Comparison of ENCODE assay signal across 31 cellular contexts in the genomic region with DNA sequence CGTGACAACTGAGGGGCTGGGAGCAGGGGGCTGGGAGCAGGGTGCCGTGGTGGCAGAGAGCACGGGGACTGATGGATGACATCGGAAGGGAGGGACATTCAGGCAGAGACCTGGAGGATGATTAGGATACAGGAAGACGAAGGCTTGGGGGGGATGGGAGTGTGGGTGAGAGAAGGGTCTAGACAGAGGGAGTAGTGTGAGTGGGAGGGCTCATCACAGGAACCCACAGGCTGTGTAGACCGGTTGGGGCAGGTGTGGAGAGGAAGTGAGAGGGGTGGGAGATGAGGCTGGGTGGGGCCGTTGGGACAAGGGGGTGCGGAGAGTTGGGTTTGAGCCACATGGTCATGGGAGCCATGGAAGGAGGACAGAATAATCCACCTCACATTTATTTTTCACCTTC.
"Had no signal": no experiment of that assay in that cellular context is flagged by ENCODE, and none has a peak within 500 bp of the region (broad histone marks: within the 10 kb centered on the region; RNA-seq: fewer than 3 reads in every experiment).

No MANE protein-coding gene starts in this region.

- DNase-seq: activated CD4-positive, alpha-beta memory T cell treated with anti-CD3 and anti-CD28 coated beads for 36 hours; activated CD4-positive, alpha-beta T cell treated with anti-CD3 and anti-CD28 coated beads, Interleukin-2, amount 10 ng/mL, durations not matched to agents 24 days and 14 days; activated CD4-positive, CD25-positive, alpha-beta regulatory T cell treated with anti-CD3 and anti-CD28 coated beads, Interleukin-2, amount 50 U/mL, for 72 hours; activated CD8-positive, alpha-beta memory T cell treated with anti-CD3 and anti-CD28 coated beads, Interleukin-2, amount 50 U/mL, for 4 hours; activated effector memory CD4-positive, alpha-beta T cell treated with anti-CD3 and anti-CD28 coated beads, Interleukin-2, amount 50 U/mL, for 16 hours; activated naive CD4-positive, alpha-beta T cell treated with anti-CD3 and anti-CD28 coated beads for 36 hours; activated naive CD8-positive, alpha-beta T cell treated with anti-CD3 and anti-CD28 coated beads for 36 hours; activated T-cell treated with anti-CD3 and anti-CD28 coated beads, Interleukin-2, amount 50 U/mL, for 1 hour; adrenal gland; aorta; body of pancreas; dorsolateral prefrontal cortex; effector memory CD4-positive, alpha-beta T cell; foreskin fibroblast; head of caudate nucleus; hippocampal formation; kidney; naive thymus-derived CD8-positive, alpha-beta T cell; retina; stimulated activated CD4-positive, alpha-beta T cell treated with anti-CD3 and anti-CD28 coated beads, Interleukin-4, amount 100 ng/mL, for 24 hours; stimulated activated naive CD8-positive, alpha-beta T cell treated with anti-CD3 and anti-CD28 coated beads, Interleukin-15, amount 100 ng/mL, for 72 hours; substantia nigra; T-helper 17 cell; T1000; upper lobe of right lung; WERI-Rb-1 had no signal

- H3K4me1 ChIP-seq: prostate gland, upper lobe of right lung had no signal

- H3K36me3 ChIP-seq: adrenal gland, prostate gland, upper lobe of right lung had no signal

- H3K27me3 Mint-ChIP-seq: activated CD4-positive, alpha-beta memory T cell treated with anti-CD3 and anti-CD28 coated beads for 36 hours; activated CD4-positive, alpha-beta T cell treated with anti-CD3 and anti-CD28 coated beads, Interleukin-2, amount 10 ng/mL, durations not matched to agents 24 days and 14 days; activated naive CD8-positive, alpha-beta T cell treated with anti-CD3 and anti-CD28 coated beads for 36 hours; naive thymus-derived CD8-positive, alpha-beta T cell; stimulated activated memory B cell treated with anti-CD40 and anti-IgM and Interleukin-4, amounts not matched to agents 10 μg/mL and 1 μg/mL and 100 μg/mL, for 72 hours; stimulated activated naive CD8-positive, alpha-beta T cell treated with anti-CD3 and anti-CD28 coated beads, Interleukin-15, amount 100 ng/mL, for 72 hours; T-helper 17 cell had no signal

- H3K9me3 Mint-ChIP-seq: activated CD4-positive, alpha-beta memory T cell treated with anti-CD3 and anti-CD28 coated beads for 36 hours; activated CD4-positive, alpha-beta T cell treated with anti-CD3 and anti-CD28 coated beads, Interleukin-2, amount 10 ng/mL, durations not matched to agents 24 days and 14 days; activated naive CD4-positive, alpha-beta T cell treated with anti-CD3 and anti-CD28 coated beads for 36 hours; activated T-helper 1 cell treated with anti-CD3 and anti-CD28 coated beads, Interleukin-12 subunit alpha, Interleukin-12 subunit beta, Interleukin-2, Interleukin-4 antibody, amounts not matched to agents 30 ng/mL and 10 ng/mL and 1 ng/mL, durations not matched to agents 14 hours and 24 hours and 36 hours; stimulated activated naive CD8-positive, alpha-beta T cell treated with anti-CD3 and anti-CD28 coated beads, Interleukin-15, amount 100 ng/mL, for 72 hours had no signal

- H3K27ac ChIP-seq: adrenal gland, body of pancreas, coronary artery, dorsolateral prefrontal cortex, prostate gland, skin epidermis, upper lobe of right lung, WERI-Rb-1 had no signal

- H3K27me3 ChIP-seq: adrenal gland, body of pancreas, dorsolateral prefrontal cortex, upper lobe of right lung had no signal

- H3K36me3 Mint-ChIP-seq: activated CD4-positive, alpha-beta memory T cell treated with anti-CD3 and anti-CD28 coated beads for 36 hours; activated naive CD8-positive, alpha-beta T cell treated with anti-CD3 and anti-CD28 coated beads for 36 hours; stimulated activated memory B cell treated with anti-CD40 and anti-IgM and Interleukin-4, amounts not matched to agents 10 μg/mL and 1 μg/mL and 100 μg/mL, for 72 hours had no signal

- H3K9me3 ChIP-seq: adrenal gland, body of pancreas, prostate gland, upper lobe of right lung had no signal

- H3K27ac Mint-ChIP-seq: activated CD4-positive, alpha-beta memory T cell treated with anti-CD3 and anti-CD28 coated beads for 36 hours; activated CD4-positive, alpha-beta T cell treated with anti-CD3 and anti-CD28 coated beads, Interleukin-2, amount 10 ng/mL, durations not matched to agents 24 days and 14 days; activated naive CD4-positive, alpha-beta T cell treated with anti-CD3 and anti-CD28 coated beads for 36 hours; activated naive CD8-positive, alpha-beta T cell treated with anti-CD3 and anti-CD28 coated beads for 36 hours; activated T-helper 1 cell treated with anti-CD3 and anti-CD28 coated beads, Interleukin-12 subunit alpha, Interleukin-12 subunit beta, Interleukin-2, Interleukin-4 antibody, amounts not matched to agents 30 ng/mL and 10 ng/mL and 1 ng/mL, durations not matched to agents 14 hours and 24 hours and 36 hours; stimulated activated memory B cell treated with anti-CD40 and anti-IgM and Interleukin-4, amounts not matched to agents 10 μg/mL and 1 μg/mL and 100 μg/mL, for 72 hours; T-helper 17 cell had no signal

- H3K4me3 Mint-ChIP-seq: activated CD4-positive, alpha-beta memory T cell treated with anti-CD3 and anti-CD28 coated beads for 36 hours; activated CD4-positive, alpha-beta T cell treated with anti-CD3 and anti-CD28 coated beads, Interleukin-2, amount 10 ng/mL, durations not matched to agents 24 days and 14 days; activated naive CD4-positive, alpha-beta T cell treated with anti-CD3 and anti-CD28 coated beads for 36 hours; activated naive CD8-positive, alpha-beta T cell treated with anti-CD3 and anti-CD28 coated beads for 36 hours; activated T-helper 1 cell treated with anti-CD3 and anti-CD28 coated beads, Interleukin-12 subunit alpha, Interleukin-12 subunit beta, Interleukin-2, Interleukin-4 antibody, amounts not matched to agents 30 ng/mL and 10 ng/mL and 1 ng/mL, durations not matched to agents 14 hours and 24 hours and 36 hours; naive thymus-derived CD8-positive, alpha-beta T cell; stimulated activated memory B cell treated with anti-CD40 and anti-IgM and Interleukin-4, amounts not matched to agents 10 μg/mL and 1 μg/mL and 100 μg/mL, for 72 hours; stimulated activated naive CD8-positive, alpha-beta T cell treated with anti-CD3 and anti-CD28 coated beads, Interleukin-15, amount 100 ng/mL, for 72 hours; T-helper 17 cell had no signal

- H3K4me3 ChIP-seq: adrenal gland, body of pancreas, coronary artery, dorsolateral prefrontal cortex, prostate gland, skin epidermis, upper lobe of right lung had no signal
